ENCODE assay signal across 1 cellular context in the genomic region with DNA sequence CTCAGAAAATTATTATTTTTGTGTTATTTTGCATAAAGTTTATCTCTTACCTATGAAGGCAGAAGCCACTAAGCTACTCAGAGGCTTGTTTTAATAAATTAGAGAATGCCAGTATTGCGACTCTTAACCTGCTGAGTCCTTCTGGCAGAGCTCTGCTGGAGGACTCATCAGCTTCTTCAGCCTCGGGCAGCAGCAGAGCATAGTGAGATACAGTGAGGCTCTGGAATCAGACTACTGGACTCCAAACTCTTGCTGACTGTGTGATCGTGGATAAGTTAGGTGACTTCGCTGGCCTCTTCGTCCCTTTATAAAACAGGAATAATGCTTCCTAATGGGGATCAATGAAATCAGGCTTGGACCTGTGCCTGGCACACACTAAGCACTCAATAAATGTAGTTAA.
TF ChIP-seq lines count a peak whose summit lies in the region.

No MANE protein-coding gene starts in this region.

TF ChIP-seq in H1, 55 proteins besides CTCF, POLR2A, EP300 and RAD21:
- TF ChIP-seq, protein P1, sequence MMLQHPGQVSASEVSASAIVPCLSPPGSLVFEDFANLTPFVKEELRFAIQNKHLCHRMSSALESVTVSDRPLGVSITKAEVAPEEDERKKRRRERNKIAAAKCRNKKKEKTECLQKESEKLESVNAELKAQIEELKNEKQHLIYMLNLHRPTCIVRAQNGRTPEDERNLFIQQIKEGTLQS (IDR thresholded peaks at IDR 0.05; ENCODE audit: insufficient read depth, low read depth, low read length) = no peak
- no peak for TF ChIP-seq FOSL1 (IDR thresholded peaks at IDR 0.05; ENCODE audit: insufficient read depth, low read depth, low read length)
- TF ChIP-seq CHD2 (IDR thresholded peaks at IDR 0.05; ENCODE audit: low read length) = no peak
- no peak for TF ChIP-seq KDM1A (IDR thresholded peaks at IDR 0.05; ENCODE audit: borderline replicate concordance, low read length)
- no peak for TF ChIP-seq NANOG (IDR thresholded peaks at IDR 0.05; ENCODE audit: insufficient read depth, low read depth, low read length, poor library complexity, severe bottlenecking)
- TF ChIP-seq HDAC6 (IDR thresholded peaks at IDR 0.05; ENCODE audit: low read depth, low read length) = no peak
- TF ChIP-seq JUN (IDR thresholded peaks at IDR 0.05; ENCODE audit: low read depth, low read length) = no peak
- TF ChIP-seq SUZ12 (IDR thresholded peaks at IDR 0.05; ENCODE audit: low read length) = no peak
